ENCODE assay signal across 19 cellular contexts in genomic region chr7:67823345-67823744, GRCh38.
A peak's percentile ranks its signal among the peaks of the same experiment; 100 is the strongest.
DNase-seq lines count a peak whose midpoint lies in the region; ATAC-seq, FAIRE-seq and TF ChIP-seq lines count a peak whose summit lies in the region.
"Had no signal": no experiment of that assay in that cellular context is flagged by ENCODE, and none has a peak within 500 bp of the region (broad histone marks: within the 10 kb centered on the region; RNA-seq: fewer than 3 reads in every experiment).

No MANE protein-coding gene starts in this region.

- H3K27ac ChIP-seq in adrenal gland (no peak overlapping the region), HepG2 (ENCODE audit: extremely low read length, insufficient read depth, low read length) (no peak overlapping the region)
- H3K27ac ChIP-seq: coronary artery had no signal

- no peak overlapping the region for H3K4me3 ChIP-seq in adrenal gland
- H3K4me3 ChIP-seq in foreskin fibroblast (ENCODE audit: low read depth in 1 of 2, low read length in 2 of 2): no peak overlapping the region
- no peak overlapping the region for H3K4me3 ChIP-seq in HepG2 (replicated peaks in 1 of 3; ENCODE audit: insufficient read depth in 1 of 3, low read depth in 2 of 3, low read length in 3 of 3)
- H3K4me3 ChIP-seq: coronary artery had no signal

- H2AFZ ChIP-seq in HepG2 (ENCODE audit: low read length): no peak overlapping the region

- TF ChIP-seq EP300 in HepG2 (IDR thresholded peaks at IDR 0.05; ENCODE audit: low read depth in 2 of 2, low read length in 2 of 2): no peak
- TF ChIP-seq EP300 in HepG2 (CRISPR knock-in tag; IDR thresholded peaks at IDR 0.05; ENCODE audit: borderline replicate concordance): no peak

- no peak for ATAC-seq in HepG2
- no peak for ATAC-seq in activated T-helper 17 cell treated with anti-CD3 and anti-CD28 coated beads, Interleukin-2, amount 50 U/mL, for 72 hours (replicated peaks)

- H3K9me3 ChIP-seq in adrenal gland (replicated peaks in 1 of 3) (no peaks in the 10 kb centered on the region), HepG2 (ENCODE audit: low read length) (no peaks in the 10 kb centered on the region)

- TF ChIP-seq CTCF in adrenal gland (IDR thresholded peaks at IDR 0.05): no peak
- no peak for TF ChIP-seq CTCF in foreskin fibroblast (IDR thresholded peaks at IDR 0.05; ENCODE audit: low read depth, low read length)
- no peak for TF ChIP-seq CTCF in HepG2 (CRISPR knock-in tag; IDR thresholded peaks at IDR 0.05)

- no peaks in the 10 kb centered on the region for H3K36me3 Mint-ChIP-seq in activated T-helper 17 cell treated with anti-CD3 and anti-CD28 coated beads, Interleukin-2, amount 50 U/mL, for 72 hours (ENCODE audit: low read depth)
- no peaks in the 10 kb centered on the region for H3K36me3 Mint-ChIP-seq in activated naive CD4-positive, alpha-beta T cell treated with anti-CD3 and anti-CD28 coated beads, Interleukin-2, amount 10 ng/mL, durations not matched to agents 7 days and 5 days
- H3K36me3 Mint-ChIP-seq in activated CD4-positive, alpha-beta T cell treated with anti-CD3 and anti-CD28 coated beads, Interleukin-2, amount 10 ng/mL, durations not matched to agents 7 days and 5 days (ENCODE audit: low read depth): no peaks in the 10 kb centered on the region
- H3K36me3 Mint-ChIP-seq: CD4-positive, CD25-positive, alpha-beta regulatory T cell had no signal

- H3K4me3 Mint-ChIP-seq in activated T-helper 17 cell treated with anti-CD3 and anti-CD28 coated beads, Interleukin-2, amount 50 U/mL, for 72 hours: no peak overlapping the region
- no peak overlapping the region for H3K4me3 Mint-ChIP-seq in activated naive CD4-positive, alpha-beta T cell treated with anti-CD3 and anti-CD28 coated beads, Interleukin-2, amount 10 ng/mL, durations not matched to agents 7 days and 5 days
- no peak overlapping the region for H3K4me3 Mint-ChIP-seq in activated CD4-positive, alpha-beta T cell treated with anti-CD3 and anti-CD28 coated beads, Interleukin-2, amount 10 ng/mL, durations not matched to agents 7 days and 5 days
- H3K4me3 Mint-ChIP-seq: CD4-positive, CD25-positive, alpha-beta regulatory T cell; IgD-negative memory B cell had no signal

- H3K9ac ChIP-seq in HepG2 (ENCODE audit: insufficient read depth, low read depth, low read length): no peak overlapping the region

- no peaks in the 10 kb centered on the region for H3K79me2 ChIP-seq in HepG2 (ENCODE audit: insufficient read depth, low read length)

- H3K27me3 ChIP-seq in adrenal gland (no peaks in the 10 kb centered on the region), HepG2 (ENCODE audit: control insufficient read depth in 1 of 2, insufficient read depth in 2 of 2, low read length in 2 of 2) (no peaks in the 10 kb centered on the region)

- H3K27me3 Mint-ChIP-seq in activated T-helper 17 cell treated with anti-CD3 and anti-CD28 coated beads, Interleukin-2, amount 50 U/mL, for 72 hours: no peaks in the 10 kb centered on the region
- no peaks in the 10 kb centered on the region for H3K27me3 Mint-ChIP-seq in activated naive CD4-positive, alpha-beta T cell treated with anti-CD3 and anti-CD28 coated beads, Interleukin-2, amount 10 ng/mL, durations not matched to agents 7 days and 5 days
- H3K27me3 Mint-ChIP-seq in activated CD4-positive, alpha-beta T cell treated with anti-CD3 and anti-CD28 coated beads, Interleukin-2, amount 10 ng/mL, durations not matched to agents 7 days and 5 days: no peaks in the 10 kb centered on the region
- H3K27me3 Mint-ChIP-seq: CD4-positive, CD25-positive, alpha-beta regulatory T cell; IgD-negative memory B cell had no signal

- CTCF ChIA-PET in HepG2 (lab: Yijun Ruan, JAX; ENCODE audit: low intra/inter-chr PET ratio, low total read pairs): no interaction called here
- CTCF ChIA-PET in activated naive CD4-positive, alpha-beta T cell treated with anti-CD3 and anti-CD28 coated beads, Interleukin-2, amount 10 ng/mL, durations not matched to agents 7 days and 5 days (lab: Charles Lee): no interaction called here
- CTCF ChIA-PET in activated CD4-positive, alpha-beta T cell treated with anti-CD3 and anti-CD28 coated beads, Interleukin-2, amount 10 ng/mL, durations not matched to agents 7 days and 5 days (lab: Charles Lee): no interaction called here

- no TSS peak for BruUV-seq in HepG2 (replicated peaks; lab: Mats Ljungman, UMichigan)

- TF ChIP-seq POLR2A in adrenal gland (IDR thresholded peaks at IDR 0.05): no peak
- TF ChIP-seq POLR2A in HepG2 (IDR thresholded peaks at IDR 0.05; ENCODE audit: insufficient read depth in 1 of 2, low read depth in 2 of 2, low read length in 2 of 2): no peak

- WGBS in adrenal gland, 4 donors: 45 to 48% (median 47%) methylated on average over 3 to 4 of the region's 4 CpGs
- 5% methylated on average over 4 of the region's 4 CpGs for WGBS in HepG2 (ENCODE audit: low lambda C conversion rate)

- peaks cover 23% of the 10 kb centered on the region for H3K9me3 Mint-ChIP-seq in activated T-helper 17 cell treated with anti-CD3 and anti-CD28 coated beads, Interleukin-2, amount 50 U/mL, for 72 hours
- peaks cover 39% of the 10 kb centered on the region for H3K9me3 Mint-ChIP-seq in activated naive CD4-positive, alpha-beta T cell treated with anti-CD3 and anti-CD28 coated beads, Interleukin-2, amount 10 ng/mL, durations not matched to agents 7 days and 5 days
- peaks cover 34% of the 10 kb centered on the region for H3K9me3 Mint-ChIP-seq in activated CD4-positive, alpha-beta T cell treated with anti-CD3 and anti-CD28 coated beads, Interleukin-2, amount 10 ng/mL, durations not matched to agents 7 days and 5 days

- POLR2A ChIA-PET in HepG2 (lab: Yijun Ruan, JAX): no interaction called here
- POLR2A ChIA-PET in activated CD4-positive, alpha-beta T cell treated with anti-CD3 and anti-CD28 coated beads, Interleukin-2, amount 10 ng/mL, durations not matched to agents 7 days and 5 days (lab: Charles Lee): no interaction called here

- H3K36me3 ChIP-seq in adrenal gland (replicated peaks in 1 of 2) (no peaks in the 10 kb centered on the region), HepG2 (replicated peaks in 1 of 2; ENCODE audit: control insufficient read depth in 1 of 2, insufficient read depth in 2 of 2, low read length in 2 of 2) (no peaks in the 10 kb centered on the region)

- H3K4me1 Mint-ChIP-seq in activated T-helper 17 cell treated with anti-CD3 and anti-CD28 coated beads, Interleukin-2, amount 50 U/mL, for 72 hours: no peaks in the 10 kb centered on the region
- H3K4me1 Mint-ChIP-seq in activated naive CD4-positive, alpha-beta T cell treated with anti-CD3 and anti-CD28 coated beads, Interleukin-2, amount 10 ng/mL, durations not matched to agents 7 days and 5 days: no peaks in the 10 kb centered on the region
- no peaks in the 10 kb centered on the region for H3K4me1 Mint-ChIP-seq in activated CD4-positive, alpha-beta T cell treated with anti-CD3 and anti-CD28 coated beads, Interleukin-2, amount 10 ng/mL, durations not matched to agents 7 days and 5 days
- H3K4me1 Mint-ChIP-seq: CD4-positive, CD25-positive, alpha-beta regulatory T cell had no signal

- in situ Hi-C loops in HepG2 (cut with HindIII; ENCODE audit: extremely low pct_ligation_motif_present, low pct_unique_long_range_greater_than_20kb): no loop called here

- H4K20me1 ChIP-seq in HepG2 (ENCODE audit: insufficient read depth, low read length): no peaks in the 10 kb centered on the region

- no peak overlapping the region for H3K4me2 ChIP-seq in HepG2 (ENCODE audit: low read depth, low read length)

- no peak for TF ChIP-seq RAD21 in HepG2 (CRISPR knock-in tag; IDR thresholded peaks at IDR 0.05)

- H3K4me1 ChIP-seq in adrenal gland (replicated peaks in 1 of 2) (no peaks in the 10 kb centered on the region), HepG2 (ENCODE audit: insufficient read depth, low read length) (no peaks in the 10 kb centered on the region)

- FAIRE-seq in HepG2 (lab: Jason Lieb, UNC): no peak
- FAIRE-seq: astrocyte had no signal

- DNase-seq in NCI-H82 (lab: John Stamatoyannopoulos, UW) (peak; percentile 36), NCI-H82 treated with DMSO at 0.1 percent for 48 hours (lab: John Stamatoyannopoulos, UW; ENCODE audit: unreplicated experiment) (no peak), adrenal gland (peak in 4 of 7 donors; percentile 15 to 34 (median 20)), foreskin fibroblast (peak; percentile 50 to 77), HepG2 (ENCODE audit: low spot score) (no peak)
- DNase-seq in activated naive CD4-positive, alpha-beta T cell treated with anti-CD3 and anti-CD28 coated beads, Interleukin-2, amount 10 ng/mL, durations not matched to agents 7 days and 5 days: no peak
- no peak for DNase-seq in activated CD4-positive, alpha-beta T cell treated with anti-CD3 and anti-CD28 coated beads, Interleukin-2, amount 10 ng/mL, durations not matched to agents 7 days and 5 days
- DNase-seq: ACHN; activated naive CD4-positive, alpha-beta T cell treated with Interleukin-2 at 50 U/mL for 16 hours; CD4-positive, CD25-positive, alpha-beta regulatory T cell; DMS79; NCI-H2171 treated with DMSO at 0.1 percent for 48 hours; NK-92 treated with Interleukin-12 subunit alpha and Interleukin-12 subunit beta, amount 100 ng/mL, for 24 hours; stimulated activated naive CD4-positive, alpha-beta T cell; trophoblast cell had no signal

- no peak overlapping the region for H3K27ac Mint-ChIP-seq in activated T-helper 17 cell treated with anti-CD3 and anti-CD28 coated beads, Interleukin-2, amount 50 U/mL, for 72 hours
- H3K27ac Mint-ChIP-seq in activated naive CD4-positive, alpha-beta T cell treated with anti-CD3 and anti-CD28 coated beads, Interleukin-2, amount 10 ng/mL, durations not matched to agents 7 days and 5 days: no peak overlapping the region
- no peak overlapping the region for H3K27ac Mint-ChIP-seq in activated CD4-positive, alpha-beta T cell treated with anti-CD3 and anti-CD28 coated beads, Interleukin-2, amount 10 ng/mL, durations not matched to agents 7 days and 5 days
- H3K27ac Mint-ChIP-seq: CD4-positive, CD25-positive, alpha-beta regulatory T cell; IgD-negative memory B cell had no signal

- intact Hi-C loops in adrenal gland (cut with DNase I): no loop called here
- intact Hi-C loops in HepG2 (cut with micrococcal nuclease; ENCODE audit: unreplicated experiment): no loop called here

TF ChIP-seq in HepG2, 621 proteins besides CTCF, POLR2A, EP300 and RAD21 (continues in another document):
- TF ChIP-seq SKIL (CRISPR knock-in tag; IDR thresholded peaks at IDR 0.05; ENCODE audit: borderline replicate concordance): no peak

Comparison
In these comparisons a context has a peak if more than half of its experiments do, and no peak if none do; other contexts are left out.
1. DNase-seq: peak in NCI-H82 (single experiment), adrenal gland (4 of 7) and foreskin fibroblast (2 of 2); none in NCI-H82 treated with DMSO at 0.1 percent for 48 hours (single experiment), HepG2 (single experiment), activated naive CD4-positive, alpha-beta T cell treated with anti-CD3 and anti-CD28 coated beads, Interleukin-2, amount 10 ng/mL, durations not matched to agents 7 days and 5 days (single experiment) and activated CD4-positive, alpha-beta T cell treated with anti-CD3 and anti-CD28 coated beads, Interleukin-2, amount 10 ng/mL, durations not matched to agents 7 days and 5 days (single experiment).